1 cellular context compared by ENCODE assay signal in the genomic region with DNA sequence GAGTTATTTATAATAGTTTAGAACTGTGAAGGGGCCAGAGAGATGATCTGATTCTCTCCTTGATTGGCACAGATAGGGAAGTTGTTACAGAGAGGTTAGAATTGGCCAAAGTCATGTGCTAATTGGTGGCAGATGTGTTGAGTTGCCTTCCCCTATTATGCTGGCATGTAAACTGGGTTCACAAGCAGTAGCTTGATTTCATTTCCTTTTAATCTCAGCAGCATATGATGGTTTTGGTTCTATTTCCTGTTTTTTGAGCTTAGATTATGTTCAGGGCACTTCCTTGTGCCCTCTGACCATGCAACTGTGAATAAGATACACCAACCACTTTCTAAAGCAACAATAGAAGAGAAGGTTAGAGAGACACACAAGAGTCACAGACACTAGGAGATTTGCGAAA.
TF ChIP-seq lines count a peak whose summit lies in the region.

No MANE protein-coding gene starts in this region.

TF ChIP-seq in liver, 16 proteins besides CTCF, POLR2A, EP300 and RAD21 (continued from another document):
- TF ChIP-seq, protein P1, sequence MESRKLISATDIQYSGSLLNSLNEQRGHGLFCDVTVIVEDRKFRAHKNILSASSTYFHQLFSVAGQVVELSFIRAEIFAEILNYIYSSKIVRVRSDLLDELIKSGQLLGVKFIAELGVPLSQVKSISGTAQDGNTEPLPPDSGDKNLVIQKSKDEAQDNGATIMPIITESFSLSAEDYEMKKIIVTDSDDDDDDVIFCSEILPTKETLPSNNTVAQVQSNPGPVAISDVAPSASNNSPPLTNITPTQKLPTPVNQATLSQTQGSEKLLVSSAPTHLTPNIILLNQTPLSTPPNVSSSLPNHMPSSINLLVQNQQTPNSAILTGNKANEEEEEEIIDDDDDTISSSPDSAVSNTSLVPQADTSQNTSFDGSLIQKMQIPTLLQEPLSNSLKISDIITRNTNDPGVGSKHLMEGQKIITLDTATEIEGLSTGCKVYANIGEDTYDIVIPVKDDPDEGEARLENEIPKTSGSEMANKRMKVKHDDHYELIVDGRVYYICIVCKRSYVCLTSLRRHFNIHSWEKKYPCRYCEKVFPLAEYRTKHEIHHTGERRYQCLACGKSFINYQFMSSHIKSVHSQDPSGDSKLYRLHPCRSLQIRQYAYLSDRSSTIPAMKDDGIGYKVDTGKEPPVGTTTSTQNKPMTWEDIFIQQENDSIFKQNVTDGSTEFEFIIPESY (IDR thresholded peaks at IDR 0.05), result no peak
- TF ChIP-seq JUND (IDR thresholded peaks at IDR 0.05) (no peak), NR2F2 (IDR thresholded peaks at IDR 0.05) (peak; percentile 24), SP1 (IDR thresholded peaks at IDR 0.05) (peak; percentile 18), FOXA2 (IDR thresholded peaks at IDR 0.05) (no peak), EGR1 (IDR thresholded peaks at IDR 0.05; ENCODE audit: low read depth in 2 of 2) (no peak), YY1 (IDR thresholded peaks at IDR 0.05) (no peak), RXRA (IDR thresholded peaks at IDR 0.05) (peak in 1 of 2 donors; percentile 15), HNF4G (IDR thresholded peaks at IDR 0.05) (no peak), HNF4A (conservative IDR thresholded peaks at IDR 0.05) (no peak), TAF1 (conservative IDR thresholded peaks at IDR 0.05) (no peak)
- TF ChIP-seq, protein P2, sequence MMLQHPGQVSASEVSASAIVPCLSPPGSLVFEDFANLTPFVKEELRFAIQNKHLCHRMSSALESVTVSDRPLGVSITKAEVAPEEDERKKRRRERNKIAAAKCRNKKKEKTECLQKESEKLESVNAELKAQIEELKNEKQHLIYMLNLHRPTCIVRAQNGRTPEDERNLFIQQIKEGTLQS (IDR thresholded peaks at IDR 0.05), result no peak
- TF ChIP-seq, protein P3, sequence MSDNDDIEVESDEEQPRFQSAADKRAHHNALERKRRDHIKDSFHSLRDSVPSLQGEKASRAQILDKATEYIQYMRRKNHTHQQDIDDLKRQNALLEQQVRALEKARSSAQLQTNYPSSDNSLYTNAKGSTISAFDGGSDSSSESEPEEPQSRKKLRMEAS (IDR thresholded peaks at IDR 0.05), result no peak
